In genomic region chr1:116482490-116482889, GRCh38 we compare ENCODE assay signal across 17 cellular contexts.
DNase-seq lines count a peak whose midpoint lies in the region; ATAC-seq and TF ChIP-seq lines count a peak whose summit lies in the region.
"Had no signal": no experiment of that assay in that cellular context is flagged by ENCODE, and none has a peak within 500 bp of the region (broad histone marks: within the 10 kb centered on the region; RNA-seq: fewer than 3 reads in every experiment).

No MANE protein-coding gene starts in this region.

- no peak for TF ChIP-seq CTCF in left ventricle myocardium inferior (IDR thresholded peaks at IDR 0.05; ENCODE audit: borderline replicate concordance)
- TF ChIP-seq CTCF in heart left ventricle (IDR thresholded peaks at IDR 0.05) = no peak
- TF ChIP-seq CTCF in colonic mucosa (IDR thresholded peaks at IDR 0.05) = no peak
- no peak for TF ChIP-seq CTCF in left lung (IDR thresholded peaks at IDR 0.05)
- TF ChIP-seq CTCF in testis (IDR thresholded peaks at IDR 0.05) = no peak

- no peak overlapping the region for H2AFZ ChIP-seq in mesenchymal stem cell (ENCODE audit: low read depth, low read length)

- no peak overlapping the region for H3K18ac ChIP-seq in mesenchymal stem cell (ENCODE audit: low read depth in 1 of 2, low read length in 2 of 2)

- no peaks in the 10 kb centered on the region for H3K79me1 ChIP-seq in mesenchymal stem cell (replicated peaks; ENCODE audit: low read length, poor library complexity, severe bottlenecking)

- no peak overlapping the region for H2BK12ac ChIP-seq in mesenchymal stem cell (ENCODE audit: low read length in 2 of 2)

- H3K27ac ChIP-seq in left ventricle myocardium inferior (replicated peaks) (peak overlapping the region; percentile 72), heart left ventricle (peak overlapping the region in 1 of 12 donors; percentile 62), colonic mucosa (peak overlapping the region; percentile 59), left lung (no peak overlapping the region), testis (peak overlapping the region; percentile 48 to 57), mesenchymal stem cell (ENCODE audit: low read length, poor library complexity, severe bottlenecking) (no peak overlapping the region)
- H3K27ac ChIP-seq: HL-60 had no signal

- no peak overlapping the region for H4K8ac ChIP-seq in mesenchymal stem cell (ENCODE audit: low read length)

- no peak overlapping the region for H2BK5ac ChIP-seq in mesenchymal stem cell (ENCODE audit: low read depth, low read length, poor library complexity, severe bottlenecking)

- H3K4me1 ChIP-seq in left ventricle myocardium inferior = peaks cover 45% of the 10 kb centered on the region
- H3K4me1 ChIP-seq in heart left ventricle = peaks cover 4 to 38% (median 23%) of the 10 kb centered on the region in 12 donors
- peaks cover 16% of the 10 kb centered on the region for H3K4me1 ChIP-seq in colonic mucosa
- H3K4me1 ChIP-seq in left lung = peaks cover 5 to 7% of the 10 kb centered on the region in 2 donors
- H3K4me1 ChIP-seq in testis = peaks cover 39% of the 10 kb centered on the region
- H3K4me1 ChIP-seq in mesenchymal stem cell (ENCODE audit: control insufficient read depth, insufficient read depth, low read depth, low read length) = peaks cover 8% of the 10 kb centered on the region

- H3K36me3 ChIP-seq in left ventricle myocardium inferior (no peaks in the 10 kb centered on the region), heart left ventricle (no peaks in the 10 kb centered on the region), colonic mucosa (no peaks in the 10 kb centered on the region), left lung (no peaks in the 10 kb centered on the region), testis (ENCODE audit: low read depth, missing control alignments) (no peaks in the 10 kb centered on the region), mesenchymal stem cell (ENCODE audit: control insufficient read depth in 1 of 2, insufficient read depth in 2 of 2, low read depth in 1 of 2, low read length in 2 of 2) (no peaks in the 10 kb centered on the region)

- H3K4me3 ChIP-seq in left ventricle myocardium inferior = no peak overlapping the region
- no peak overlapping the region for H3K4me3 ChIP-seq in heart left ventricle
- no peak overlapping the region for H3K4me3 ChIP-seq in colonic mucosa
- no peak overlapping the region for H3K4me3 ChIP-seq in left lung
- H3K4me3 ChIP-seq in testis = no peak overlapping the region
- H3K4me3 ChIP-seq in mesenchymal stem cell (ENCODE audit: insufficient read depth in 1 of 2, low read depth in 1 of 2, low read length in 2 of 2) = no peak overlapping the region
- H3K4me3 ChIP-seq: GM12878, GM23338 had no signal

- H3K9me3 ChIP-seq in left ventricle myocardium inferior (replicated peaks) = no peaks in the 10 kb centered on the region
- H3K9me3 ChIP-seq in heart left ventricle = no peaks in the 10 kb centered on the region
- no peaks in the 10 kb centered on the region for H3K9me3 ChIP-seq in colonic mucosa
- H3K9me3 ChIP-seq in left lung = no peaks in the 10 kb centered on the region
- no peaks in the 10 kb centered on the region for H3K9me3 ChIP-seq in testis
- H3K9me3 ChIP-seq in mesenchymal stem cell (ENCODE audit: control insufficient read depth, low read length) = no peaks in the 10 kb centered on the region

- no peak overlapping the region for H3K23ac ChIP-seq in mesenchymal stem cell (ENCODE audit: low read length in 2 of 2)

- no peaks in the 10 kb centered on the region for H3K27me3 ChIP-seq in left ventricle myocardium inferior (ENCODE audit: low read depth)
- no peaks in the 10 kb centered on the region for H3K27me3 ChIP-seq in heart left ventricle
- H3K27me3 ChIP-seq in colonic mucosa = no peaks in the 10 kb centered on the region
- no peaks in the 10 kb centered on the region for H3K27me3 ChIP-seq in left lung
- no peaks in the 10 kb centered on the region for H3K27me3 ChIP-seq in testis
- H3K27me3 ChIP-seq in mesenchymal stem cell (ENCODE audit: control insufficient read depth in 1 of 2, insufficient read depth in 1 of 2, low read length in 2 of 2) = no peaks in the 10 kb centered on the region

- H3K4ac ChIP-seq in mesenchymal stem cell (ENCODE audit: low read depth in 1 of 2, low read length in 2 of 2) = no peak overlapping the region

- intact Hi-C loops in left ventricle myocardium inferior (cut with micrococcal nuclease) (loop anchor here (5.0 kb wide), 1 partner anchor 330 kb away; no protein-coding TSS in a partner anchor), heart left ventricle (cut with DNase I) (loop anchor here in 5 of 10 donors (5.0 to 10.0 kb wide), 5 partner anchors 105 to 678 kb away; no protein-coding TSS in a partner anchor), colonic mucosa (cut with DNase I) (no loop called here), left lung (cut with DNase I) (no loop called here), testis (cut with DNase I; ENCODE audit: low total_unique reads) (no loop called here)

- H2BK120ac ChIP-seq in mesenchymal stem cell (ENCODE audit: low read depth, low read length) = no peak overlapping the region

- WGBS in heart left ventricle, 4 donors = 71 to 92% (median 87%) methylated on average over 2 of the region's 2 CpGs
- WGBS in testis, 2 donors = 54 to 63% methylated on average over 2 of the region's 2 CpGs
- 83% methylated on average over 2 of the region's 2 CpGs for WGBS in mesenchymal stem cell

- in situ Hi-C loops in KBM-7 (cut with MboI; ENCODE audit: low pct_unique_long_range_greater_than_20kb, low sequenced_read_pairs) = no loop called here

- no peak overlapping the region for H3K14ac ChIP-seq in mesenchymal stem cell (ENCODE audit: low read length in 2 of 2)

- ATAC-seq in heart left ventricle = no peak
- ATAC-seq in left lung = peak; percentile 10
- ATAC-seq: GM12878, GM23338 had no signal

- H4K91ac ChIP-seq in mesenchymal stem cell (ENCODE audit: low read length) = no peak overlapping the region

- DNase-seq in left ventricle myocardium inferior (no peak), heart left ventricle (no peak), colonic mucosa (peak; percentile 45), left lung (no peak), testis (no peak), mesenchymal stem cell (no peak), KBM-7 (no peak), iPS-NIHi7 (ENCODE audit: extremely low spot score) (no peak)
- DNase-seq: C1 segment of cervical spinal cord; Calu3; CD4-positive, alpha-beta T cell; DMS 273 treated with DMSO at 0.1 percent for 48 hours; DMS79; H7 had no signal

- H2BK15ac ChIP-seq in mesenchymal stem cell (ENCODE audit: low read depth, poor library complexity, severe bottlenecking) = no peak overlapping the region

- TF ChIP-seq POLR2A in heart left ventricle (IDR thresholded peaks at IDR 0.05) = no peak
- no peak for TF ChIP-seq POLR2A in testis (IDR thresholded peaks at IDR 0.05)

- H2AK5ac ChIP-seq in mesenchymal stem cell (ENCODE audit: low read length, severe bottlenecking) = no peak overlapping the region

- H3K9ac ChIP-seq in colonic mucosa (ENCODE audit: low read depth in 2 of 2, low read length in 2 of 2) (peak overlapping the region in 1 of 2 donors; percentile 42), mesenchymal stem cell (ENCODE audit: low read length) (no peak overlapping the region)

- H3K4me2 ChIP-seq in mesenchymal stem cell (ENCODE audit: low read length, poor library complexity, severe bottlenecking) = no peak overlapping the region
- H3K4me2 ChIP-seq: GM23338 had no signal

Comparison
In these comparisons a context has a peak if more than half of its experiments do, and no peak if none do; other contexts are left out.
1. H3K27ac ChIP-seq: peak in left ventricle myocardium inferior (single experiment), colonic mucosa (single experiment) and testis (2 of 2); none in left lung (0 of 2) and mesenchymal stem cell (single experiment).